2 cellular contexts compared by ENCODE assay signal in the genomic region with DNA sequence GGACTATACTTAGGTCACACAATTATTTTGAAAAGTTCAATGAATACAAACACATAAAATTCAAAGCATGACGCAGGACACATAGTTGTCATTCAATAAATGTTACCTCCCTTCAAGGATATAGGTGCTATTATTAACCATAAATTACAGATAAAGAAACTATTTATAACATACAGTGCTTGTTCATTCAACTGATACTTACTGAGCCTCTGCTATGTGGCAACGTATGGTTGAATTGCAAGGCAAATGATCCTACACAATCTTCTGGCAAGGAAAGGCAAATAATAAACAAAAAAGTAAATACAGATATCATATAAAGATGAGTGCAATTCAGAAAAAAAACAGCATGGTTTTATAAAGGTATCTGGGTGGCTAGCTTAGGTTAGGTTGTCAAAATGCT.
TF ChIP-seq lines count a peak whose summit lies in the region.

No MANE protein-coding gene starts in this region.

TF ChIP-seq in IMR-90, 13 proteins besides CTCF, POLR2A, EP300 and RAD21:
- TF ChIP-seq, protein P1, sequence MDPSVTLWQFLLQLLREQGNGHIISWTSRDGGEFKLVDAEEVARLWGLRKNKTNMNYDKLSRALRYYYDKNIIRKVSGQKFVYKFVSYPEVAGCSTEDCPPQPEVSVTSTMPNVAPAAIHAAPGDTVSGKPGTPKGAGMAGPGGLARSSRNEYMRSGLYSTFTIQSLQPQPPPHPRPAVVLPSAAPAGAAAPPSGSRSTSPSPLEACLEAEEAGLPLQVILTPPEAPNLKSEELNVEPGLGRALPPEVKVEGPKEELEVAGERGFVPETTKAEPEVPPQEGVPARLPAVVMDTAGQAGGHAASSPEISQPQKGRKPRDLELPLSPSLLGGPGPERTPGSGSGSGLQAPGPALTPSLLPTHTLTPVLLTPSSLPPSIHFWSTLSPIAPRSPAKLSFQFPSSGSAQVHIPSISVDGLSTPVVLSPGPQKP (IDR thresholded peaks at IDR 0.05; ENCODE audit: borderline replicate concordance, low read depth, low read length): no peak
- TF ChIP-seq MXI1 (IDR thresholded peaks at IDR 0.05; ENCODE audit: borderline replicate concordance, low read depth, low read length) (no peak), SMC3 (IDR thresholded peaks at IDR 0.05; ENCODE audit: low read depth, low read length) (no peak), RCOR1 (IDR thresholded peaks at IDR 0.05; ENCODE audit: insufficient replicate concordance, low read length) (no peak), BHLHE40 (IDR thresholded peaks at IDR 0.05; ENCODE audit: low read depth, low read length) (no peak), NFE2L2 (IDR thresholded peaks at IDR 0.05; ENCODE audit: low read depth, low read length) (no peak), CEBPB (IDR thresholded peaks at IDR 0.05; ENCODE audit: low read depth, low read length) (no peak)
- TF ChIP-seq, protein P2, sequence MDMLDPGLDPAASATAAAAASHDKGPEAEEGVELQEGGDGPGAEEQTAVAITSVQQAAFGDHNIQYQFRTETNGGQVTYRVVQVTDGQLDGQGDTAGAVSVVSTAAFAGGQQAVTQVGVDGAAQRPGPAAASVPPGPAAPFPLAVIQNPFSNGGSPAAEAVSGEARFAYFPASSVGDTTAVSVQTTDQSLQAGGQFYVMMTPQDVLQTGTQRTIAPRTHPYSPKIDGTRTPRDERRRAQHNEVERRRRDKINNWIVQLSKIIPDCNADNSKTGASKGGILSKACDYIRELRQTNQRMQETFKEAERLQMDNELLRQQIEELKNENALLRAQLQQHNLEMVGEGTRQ (IDR thresholded peaks at IDR 0.05; ENCODE audit: low read depth, low read length): no peak

TF ChIP-seq in HEK293T, 16 proteins besides CTCF, POLR2A, EP300 and RAD21:
- TF ChIP-seq HDGF (IDR thresholded peaks at IDR 0.05; ENCODE audit: borderline replicate concordance): no peak
- TF ChIP-seq LEF1 (IDR thresholded peaks at IDR 0.05; ENCODE audit: borderline replicate concordance): no peak
- TF ChIP-seq TARDBP (IDR thresholded peaks at IDR 0.05): no peak
- no peak for TF ChIP-seq L3MBTL2 (conservative IDR thresholded peaks at IDR 0.05)
- no peak for TF ChIP-seq BHLHE40 (IDR thresholded peaks at IDR 0.05; ENCODE audit: borderline replicate concordance)
- no peak for TF ChIP-seq SUZ12 (IDR thresholded peaks at IDR 0.05)
- no peak for TF ChIP-seq CTBP1 (IDR thresholded peaks at IDR 0.05; ENCODE audit: borderline replicate concordance)
- no peak for TF ChIP-seq FOXK2 (IDR thresholded peaks at IDR 0.05)
- TF ChIP-seq NFRKB (IDR thresholded peaks at IDR 0.05): no peak
- no peak for TF ChIP-seq ELF4 (IDR thresholded peaks at IDR 0.05)
- TF ChIP-seq ZNF384 (IDR thresholded peaks at IDR 0.05): no peak
